Comparison of ENCODE assay signal across 10 cellular contexts in the genomic region with DNA sequence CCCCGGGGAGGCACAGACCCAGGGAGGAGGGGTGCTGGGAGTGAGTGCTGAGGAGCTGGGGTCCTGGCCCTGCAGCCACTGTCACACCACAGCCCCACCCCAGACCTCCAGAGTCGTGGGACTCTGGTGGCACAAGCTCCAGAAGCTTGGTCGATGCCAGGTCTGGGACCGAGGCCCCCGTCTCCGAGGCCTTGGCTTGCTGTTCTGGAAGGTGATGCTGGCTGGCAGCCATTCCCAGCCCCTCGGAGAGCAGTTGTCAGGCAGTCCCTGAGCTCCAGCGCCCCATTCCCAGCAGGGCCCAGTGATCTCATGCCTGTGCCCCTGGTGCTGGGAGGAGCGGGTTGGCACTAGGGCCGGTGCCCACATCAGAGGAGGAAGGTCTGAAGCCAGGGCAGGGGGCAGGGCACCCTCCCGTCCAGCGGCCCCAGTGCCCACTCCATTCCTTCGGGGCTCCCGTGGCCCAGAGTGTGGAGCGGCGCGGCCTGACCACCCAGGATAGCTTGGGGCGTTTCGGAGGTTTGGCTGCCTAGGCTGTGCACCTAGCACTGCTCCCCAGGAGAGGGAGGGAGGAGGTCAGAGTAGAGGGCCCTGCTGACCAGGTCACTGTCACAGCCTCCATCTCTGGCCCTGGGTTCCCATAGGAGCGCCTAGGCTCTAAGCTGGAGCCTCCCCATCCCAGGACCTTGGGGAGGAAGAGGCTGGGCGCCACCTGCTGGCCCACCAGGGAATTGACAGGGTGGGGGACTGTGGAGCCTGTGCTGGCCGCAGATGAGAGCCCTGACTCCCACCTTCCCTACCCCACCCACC. TPM values are rescaled to one million over a fixed set of nuclear protein-coding genes. Genes with fewer than 3 reads are reported as not detected.
DNase-seq lines count a peak whose midpoint lies in the region; ATAC-seq and TF ChIP-seq lines count a peak whose summit lies in the region.
"Had no signal": no experiment of that assay in that cellular context is flagged by ENCODE, and none has a peak within 500 bp of the region (broad histone marks: within the 10 kb centered on the region; RNA-seq: fewer than 3 reads in every experiment).

No MANE protein-coding gene starts in this region.

- in situ Hi-C loops in GM13977 (cut with MboI; ENCODE audit: low pct_unique_long_range_greater_than_20kb, low sequenced_read_pairs, unreplicated experiment): no loop called here

- DNase-seq in GM13977 (ENCODE audit: low spot score) (no peak), dermis blood vessel endothelial cell (peak; percentile 56), neural crest cell (ENCODE audit: low read depth, low spot score) (no peak), foreskin melanocyte (no peak)

- no peak overlapping the region for H3K9ac ChIP-seq in SU-DHL-6 (ENCODE audit: low read length)

- no peaks in the 10 kb centered on the region for H3F3A ChIP-seq in SU-DHL-6 (ENCODE audit: insufficient read depth)

- H3K36me3 ChIP-seq in SU-DHL-6 (ENCODE audit: low read length): no peaks in the 10 kb centered on the region

- H3K27ac Mint-ChIP-seq in neural crest cell (ENCODE audit: unreplicated experiment): no peak overlapping the region

- H3K27me3 ChIP-seq in SU-DHL-6 (ENCODE audit: low read length): no peaks in the 10 kb centered on the region

- H3K9me3 Mint-ChIP-seq in neural crest cell: no peaks in the 10 kb centered on the region

- H3K4me2 ChIP-seq in SU-DHL-6 (ENCODE audit: low read depth, low read length, poor library complexity, severe bottlenecking): no peak overlapping the region

- H3K4me3 ChIP-seq in SU-DHL-6 (ENCODE audit: insufficient read depth, low read length, poor library complexity, severe bottlenecking): no peak overlapping the region

- no peak overlapping the region for H2AFZ ChIP-seq in SU-DHL-6 (ENCODE audit: low read depth, low read length, severe bottlenecking)

- no peaks in the 10 kb centered on the region for H3K36me3 Mint-ChIP-seq in neural crest cell (ENCODE audit: low read depth)

- no peaks in the 10 kb centered on the region for H3K9me3 ChIP-seq in SU-DHL-6 (ENCODE audit: insufficient read depth, low read length)

- H3K9me2 ChIP-seq in SU-DHL-6 (replicated peaks; ENCODE audit: insufficient read depth, low read length): no peaks in the 10 kb centered on the region

- H4K20me1 ChIP-seq in SU-DHL-6 (ENCODE audit: low read depth, low read length): no peaks in the 10 kb centered on the region

- H3K4me1 Mint-ChIP-seq in neural crest cell: no peaks in the 10 kb centered on the region

- no peak overlapping the region for H3K27ac ChIP-seq in SU-DHL-6 (ENCODE audit: low read depth, low read length)

- no peak for ATAC-seq in GM21825 (IDR thresholded peaks at IDR 0.05; ENCODE audit: unreplicated experiment)
- ATAC-seq in GM21447 (IDR thresholded peaks at IDR 0.05; ENCODE audit: unreplicated experiment): no peak
- ATAC-seq in HG03469 (IDR thresholded peaks at IDR 0.05; ENCODE audit: unreplicated experiment): no peak

- no peaks in the 10 kb centered on the region for H3K79me2 ChIP-seq in SU-DHL-6 (ENCODE audit: insufficient read depth, low read length)

- no peak overlapping the region for H3K4me3 Mint-ChIP-seq in neural crest cell

- no peaks in the 10 kb centered on the region for H3K27me3 Mint-ChIP-seq in neural crest cell (ENCODE audit: low read depth)

- TF ChIP-seq CTCF in GM13977 (IDR thresholded peaks at IDR 0.05; ENCODE audit: extremely low read depth, insufficient read depth, missing control alignments) (peak; percentile 56), SU-DHL-6 (IDR thresholded peaks at IDR 0.05; ENCODE audit: insufficient read depth, low read length, poor library complexity, severe bottlenecking) (peak; percentile 23), neural crest cell (conservative IDR thresholded peaks at IDR 0.05) (peak; percentile 66)

RNA-seq across cellular contexts. Expression of a gene that starts 16.8 kb away (rescaled TPM):
- not detected in 2 replicates for total RNA-seq in dermis blood vessel endothelial cell
- total RNA-seq in neural crest cell: not detected in 2 replicates
- total RNA-seq: M059J, subcutaneous adipose tissue had no signal

RNA-seq across cellular contexts. Expression of a gene that starts 32.5 kb away (rescaled TPM):
- total RNA-seq in dermis blood vessel endothelial cell: 0.05 TPM in 1 of 2 replicates, not detected in the other
- not detected in 2 replicates for total RNA-seq in neural crest cell
- total RNA-seq: M059J, subcutaneous adipose tissue had no signal

RNA-seq across cellular contexts. Expression of a gene that starts 48.5 kb away (rescaled TPM):
- total RNA-seq in dermis blood vessel endothelial cell (not detected in 2 replicates), neural crest cell (42.9 and 43.9 TPM in 2 replicates)
- total RNA-seq: M059J, subcutaneous adipose tissue had no signal

Comparison
In these comparisons a context has a peak if more than half of its experiments do, and no peak if none do; other contexts are left out.
1. RNA of a gene that starts 48.5 kb away (total RNA-seq): 42.9 to 43.9 TPM in neural crest cell; not detected in dermis blood vessel endothelial cell; every median in the first group is over 10 times any median in the second.
2. Peak in every context shown above with its lines, with median percentiles within 50 percentile points of each other: CTCF ChIP-seq.